In the genomic region with DNA sequence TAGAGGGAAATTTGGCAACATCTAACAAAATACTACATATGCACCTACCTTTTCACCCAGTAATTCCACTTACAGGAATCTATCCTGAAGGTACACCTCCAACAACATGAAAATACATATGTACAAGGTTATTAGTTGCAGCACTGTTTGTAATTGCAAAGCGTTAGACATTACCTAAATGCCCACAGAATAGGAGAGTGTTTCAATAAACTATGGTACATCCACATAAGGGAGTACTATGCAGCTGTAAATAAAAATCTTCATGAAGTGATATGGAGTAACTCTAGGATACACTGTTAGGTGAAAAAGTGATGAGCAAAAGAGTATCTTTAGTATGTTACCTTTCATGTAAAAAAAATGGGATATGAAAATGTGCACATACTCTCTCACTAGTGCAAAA, we compare ENCODE assay signal across 3 cellular contexts.
TF ChIP-seq lines count a peak whose summit lies in the region.

No MANE protein-coding gene starts in this region.

TF ChIP-seq in SK-N-SH, 30 proteins besides CTCF, POLR2A, EP300 and RAD21 (continues in another document):
- TF ChIP-seq, protein P1, sequence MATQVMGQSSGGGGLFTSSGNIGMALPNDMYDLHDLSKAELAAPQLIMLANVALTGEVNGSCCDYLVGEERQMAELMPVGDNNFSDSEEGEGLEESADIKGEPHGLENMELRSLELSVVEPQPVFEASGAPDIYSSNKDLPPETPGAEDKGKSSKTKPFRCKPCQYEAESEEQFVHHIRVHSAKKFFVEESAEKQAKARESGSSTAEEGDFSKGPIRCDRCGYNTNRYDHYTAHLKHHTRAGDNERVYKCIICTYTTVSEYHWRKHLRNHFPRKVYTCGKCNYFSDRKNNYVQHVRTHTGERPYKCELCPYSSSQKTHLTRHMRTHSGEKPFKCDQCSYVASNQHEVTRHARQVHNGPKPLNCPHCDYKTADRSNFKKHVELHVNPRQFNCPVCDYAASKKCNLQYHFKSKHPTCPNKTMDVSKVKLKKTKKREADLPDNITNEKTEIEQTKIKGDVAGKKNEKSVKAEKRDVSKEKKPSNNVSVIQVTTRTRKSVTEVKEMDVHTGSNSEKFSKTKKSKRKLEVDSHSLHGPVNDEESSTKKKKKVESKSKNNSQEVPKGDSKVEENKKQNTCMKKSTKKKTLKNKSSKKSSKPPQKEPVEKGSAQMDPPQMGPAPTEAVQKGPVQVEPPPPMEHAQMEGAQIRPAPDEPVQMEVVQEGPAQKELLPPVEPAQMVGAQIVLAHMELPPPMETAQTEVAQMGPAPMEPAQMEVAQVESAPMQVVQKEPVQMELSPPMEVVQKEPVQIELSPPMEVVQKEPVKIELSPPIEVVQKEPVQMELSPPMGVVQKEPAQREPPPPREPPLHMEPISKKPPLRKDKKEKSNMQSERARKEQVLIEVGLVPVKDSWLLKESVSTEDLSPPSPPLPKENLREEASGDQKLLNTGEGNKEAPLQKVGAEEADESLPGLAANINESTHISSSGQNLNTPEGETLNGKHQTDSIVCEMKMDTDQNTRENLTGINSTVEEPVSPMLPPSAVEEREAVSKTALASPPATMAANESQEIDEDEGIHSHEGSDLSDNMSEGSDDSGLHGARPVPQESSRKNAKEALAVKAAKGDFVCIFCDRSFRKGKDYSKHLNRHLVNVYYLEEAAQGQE (IDR thresholded peaks at IDR 0.05; ENCODE audit: low read depth, low read length), result no peak
- TF ChIP-seq TCF12 (IDR thresholded peaks at IDR 0.05), result no peak
- TF ChIP-seq, protein P2, sequence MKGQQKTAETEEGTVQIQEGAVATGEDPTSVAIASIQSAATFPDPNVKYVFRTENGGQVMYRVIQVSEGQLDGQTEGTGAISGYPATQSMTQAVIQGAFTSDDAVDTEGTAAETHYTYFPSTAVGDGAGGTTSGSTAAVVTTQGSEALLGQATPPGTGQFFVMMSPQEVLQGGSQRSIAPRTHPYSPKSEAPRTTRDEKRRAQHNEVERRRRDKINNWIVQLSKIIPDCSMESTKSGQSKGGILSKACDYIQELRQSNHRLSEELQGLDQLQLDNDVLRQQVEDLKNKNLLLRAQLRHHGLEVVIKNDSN (IDR thresholded peaks at IDR 0.05; ENCODE audit: borderline replicate concordance, low read depth), result no peak
- no peak for TF ChIP-seq FOSL2 (IDR thresholded peaks at IDR 0.05; ENCODE audit: borderline replicate concordance, low read depth)
- TF ChIP-seq TEAD4 (IDR thresholded peaks at IDR 0.05; ENCODE audit: borderline replicate concordance, insufficient read depth), result no peak
- TF ChIP-seq, protein P3, sequence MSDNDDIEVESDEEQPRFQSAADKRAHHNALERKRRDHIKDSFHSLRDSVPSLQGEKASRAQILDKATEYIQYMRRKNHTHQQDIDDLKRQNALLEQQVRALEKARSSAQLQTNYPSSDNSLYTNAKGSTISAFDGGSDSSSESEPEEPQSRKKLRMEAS (IDR thresholded peaks at IDR 0.05; ENCODE audit: low read depth), result no peak
- no peak for TF ChIP-seq RFX5 (IDR thresholded peaks at IDR 0.05; ENCODE audit: low read length)
- no peak for TF ChIP-seq CHD2 (IDR thresholded peaks at IDR 0.05; ENCODE audit: low read length, partially characterized antibody)
- no peak for TF ChIP-seq POLR2AphosphoS5 (IDR thresholded peaks at IDR 0.05; ENCODE audit: low read depth, low read length)
- TF ChIP-seq ZBTB33 (IDR thresholded peaks at IDR 0.05; ENCODE audit: borderline replicate concordance, low read depth), result no peak

TF ChIP-seq in HEK293, 187 proteins besides CTCF, POLR2A, EP300 and RAD21 (continued from another document):
- no peak for TF ChIP-seq ZNF692 (tag by site-specific recombination; IDR thresholded peaks at IDR 0.05)
- TF ChIP-seq ZNF324 (tag by site-specific recombination; IDR thresholded peaks at IDR 0.05), result no peak
- no peak for TF ChIP-seq ZNF221 (tag by site-specific recombination; IDR thresholded peaks at IDR 0.05; ENCODE audit: borderline replicate concordance)

TF ChIP-seq in K562, 482 proteins besides CTCF, POLR2A, EP300 and RAD21 (continued from another document):
- TF ChIP-seq, protein P4, sequence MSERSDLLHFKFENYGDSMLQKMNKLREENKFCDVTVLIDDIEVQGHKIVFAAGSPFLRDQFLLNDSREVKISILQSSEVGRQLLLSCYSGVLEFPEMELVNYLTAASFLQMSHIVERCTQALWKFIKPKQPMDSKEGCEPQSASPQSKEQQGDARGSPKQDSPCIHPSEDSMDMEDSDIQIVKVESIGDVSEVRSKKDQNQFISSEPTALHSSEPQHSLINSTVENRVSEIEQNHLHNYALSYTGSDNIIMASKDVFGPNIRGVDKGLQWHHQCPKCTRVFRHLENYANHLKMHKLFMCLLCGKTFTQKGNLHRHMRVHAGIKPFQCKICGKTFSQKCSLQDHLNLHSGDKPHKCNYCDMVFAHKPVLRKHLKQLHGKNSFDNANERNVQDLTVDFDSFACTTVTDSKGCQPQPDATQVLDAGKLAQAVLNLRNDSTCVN (CRISPR knock-in tag; IDR thresholded peaks at IDR 0.05), result no peak
- peak; percentile 24 for TF ChIP-seq RBM25 (IDR thresholded peaks at IDR 0.05; ENCODE audit: low read depth, low read length, severe bottlenecking)
